Comparison of ENCODE assay signal across 8 cellular contexts in genomic region chr19:16285079-16285478, GRCh38. TPM values are rescaled to one million over a fixed set of nuclear protein-coding genes. Genes with fewer than 3 reads are reported as not detected.
DNase-seq lines count a peak whose midpoint lies in the region; ATAC-seq and TF ChIP-seq lines count a peak whose summit lies in the region.
"Not testable (repeated sequence)": the region's sequence is repeated elsewhere in the genome, so short reads cannot be mapped to it uniquely, and the experiment has no call there.

No MANE protein-coding gene starts in this region.

- not testable (repeated sequence) for ATAC-seq in right cardiac atrium; naive thymus-derived CD4-positive, alpha-beta T cell; thoracic aorta (ENCODE audit: insufficient number of reproducible peaks, low FRiP score, low read depth); aorta (ENCODE audit: low FRiP score)

- H3K9ac ChIP-seq in skeletal muscle tissue (ENCODE audit: low read depth in 1 of 3, low read length in 3 of 3) = not testable (repeated sequence)

- not testable (repeated sequence) for H3K36me3 Mint-ChIP-seq in activated naive CD8-positive, alpha-beta T cell; naive thymus-derived CD4-positive, alpha-beta T cell

- H3K9me3 Mint-ChIP-seq in activated naive CD8-positive, alpha-beta T cell (ENCODE audit: low read depth); naive thymus-derived CD4-positive, alpha-beta T cell: not testable (repeated sequence)

- CTCF ChIA-PET in HEK293 (lab: Yijun Ruan, JAX) = interaction anchor here (0.6 to 0.7 kb wide), 2 partner anchors 31 to 222 kb away, joined by 3 read pairs; no protein-coding TSS in a partner anchor
- CTCF ChIA-PET in naive thymus-derived CD4-positive, alpha-beta T cell (lab: Charles Lee) = not testable (repeated sequence)

- intact Hi-C loops in dorsolateral prefrontal cortex (cut with DNase I); naive thymus-derived CD4-positive, alpha-beta T cell (cut with micrococcal nuclease): not testable (repeated sequence)
- intact Hi-C loops in right cardiac atrium (cut with DNase I) = loop anchor here in 2 of 4 donors (5.0 kb wide), 1 partner anchor 37 kb away; the partner anchor contains the start of gene KLF2 (in 2 of the 2)
- intact Hi-C loops in aorta (cut with DNase I) = loop anchor here in 1 of 2 donors (5.0 kb wide), 1 partner anchor 843 kb away; no protein-coding TSS in a partner anchor

- 72% methylated on average over 3 of the region's 3 CpGs for WGBS in right cardiac atrium
- 87 to 88% methylated on average over 3 of the region's 3 CpGs for WGBS in aorta, 2 donors

- peak overlapping the region; percentile 18 for H3K4me3 Mint-ChIP-seq in activated naive CD8-positive, alpha-beta T cell
- peak overlapping the region in 6 of 10 donors; percentile 6 to 71 (median 40) for H3K4me3 Mint-ChIP-seq in naive thymus-derived CD4-positive, alpha-beta T cell

- POLR2A ChIA-PET in HEK293 (lab: Yijun Ruan, JAX) = not testable (repeated sequence)
- POLR2A ChIA-PET in naive thymus-derived CD4-positive, alpha-beta T cell (lab: Charles Lee) = interaction anchor here (1.0 to 3.0 kb wide), 5 partner anchors 43 to 98 kb away, joined by 3 to 19 read pairs (median 7); no protein-coding TSS in a partner anchor

- H3K27ac Mint-ChIP-seq in activated naive CD8-positive, alpha-beta T cell = not testable (repeated sequence)
- peak overlapping the region in 5 of 9 donors; percentile 14 to 98 (median 88) for H3K27ac Mint-ChIP-seq in naive thymus-derived CD4-positive, alpha-beta T cell

- not testable (repeated sequence) for H3K9me3 ChIP-seq in HEK293 (ENCODE audit: control insufficient read depth, insufficient read depth, low read depth, low read length); right cardiac atrium (ENCODE audit: control insufficient read depth, low read length); naive thymus-derived CD4-positive, alpha-beta T cell (ENCODE audit: control insufficient read depth in 2 of 3, low read length in 3 of 3); skeletal muscle tissue (ENCODE audit: control insufficient read depth in 3 of 3, low read length in 3 of 3); thoracic aorta; aorta (ENCODE audit: control insufficient read depth, low read length)

- TF ChIP-seq CTCF in HEK293 (tag by site-specific recombination; IDR thresholded peaks at IDR 0.05); dorsolateral prefrontal cortex (IDR thresholded peaks at IDR 0.05 in 54 of 56, conservative IDR thresholded peaks at IDR 0.05 in 2 of 56; ENCODE audit: low read depth in 1 of 56, partially characterized antibody in 56 of 56); thoracic aorta (IDR thresholded peaks at IDR 0.05): not testable (repeated sequence)

- not testable (repeated sequence) for H3K4me3 ChIP-seq in HEK293 (ENCODE audit: low read depth, low read length); dorsolateral prefrontal cortex; right cardiac atrium (ENCODE audit: low read length); naive thymus-derived CD4-positive, alpha-beta T cell (ENCODE audit: low read length); skeletal muscle tissue (ENCODE audit: low read length in 3 of 3); thoracic aorta; aorta (ENCODE audit: low read length in 2 of 2)

- H3K27me3 Mint-ChIP-seq in activated naive CD8-positive, alpha-beta T cell = not testable (repeated sequence)
- H3K27me3 Mint-ChIP-seq in naive thymus-derived CD4-positive, alpha-beta T cell = peaks cover 0 to 49% (median 0%) of the 10 kb centered on the region in 5 donors

- H3K4me1 Mint-ChIP-seq in activated naive CD8-positive, alpha-beta T cell (ENCODE audit: low read depth) = peaks cover 47% of the 10 kb centered on the region
- H3K4me1 Mint-ChIP-seq in naive thymus-derived CD4-positive, alpha-beta T cell = peaks cover 31 to 65% (median 50%) of the 10 kb centered on the region in 7 donors

- not testable (repeated sequence) for H3K27ac ChIP-seq in HEK293 (ENCODE audit: extremely low read depth, low read depth, low read length); naive thymus-derived CD4-positive, alpha-beta T cell (ENCODE audit: low read depth, low read length)
- H3K27ac ChIP-seq in dorsolateral prefrontal cortex (peak overlapping the region in 45 of 59 donors; percentile 60 to 98 (median 92)), right cardiac atrium (ENCODE audit: low read length) (peak overlapping the region; percentile 45), skeletal muscle tissue (ENCODE audit: low read depth, low read length) (peak overlapping the region; percentile 81), thoracic aorta (peak overlapping the region; percentile 95 to 99), aorta (ENCODE audit: low read depth in 1 of 2, low read length in 2 of 2) (peak overlapping the region; percentile 15 to 56)

- H3K36me3 ChIP-seq in HEK293 (ENCODE audit: control insufficient read depth in 2 of 2, insufficient read depth in 1 of 2, low read length in 2 of 2); naive thymus-derived CD4-positive, alpha-beta T cell (ENCODE audit: control insufficient read depth in 2 of 3, insufficient read depth in 3 of 3, low read length in 3 of 3); skeletal muscle tissue (ENCODE audit: control insufficient read depth in 3 of 3, insufficient read depth in 3 of 3, low read length in 3 of 3); thoracic aorta; aorta (ENCODE audit: control insufficient read depth in 1 of 2, insufficient read depth in 2 of 2, low read length in 1 of 2): not testable (repeated sequence)

- DNase-seq in dorsolateral prefrontal cortex; right cardiac atrium; naive thymus-derived CD4-positive, alpha-beta T cell; thoracic aorta (ENCODE audit: low spot score); aorta: not testable (repeated sequence)

- H3K27me3 ChIP-seq in dorsolateral prefrontal cortex = peaks cover 0 to 38% (median 0%) of the 10 kb centered on the region in 45 donors
- not testable (repeated sequence) for H3K27me3 ChIP-seq in right cardiac atrium (ENCODE audit: control insufficient read depth, insufficient read depth); naive thymus-derived CD4-positive, alpha-beta T cell (ENCODE audit: control insufficient read depth in 2 of 2, insufficient read depth in 2 of 2, low read length in 2 of 2); skeletal muscle tissue (ENCODE audit: control insufficient read depth in 3 of 3, insufficient read depth in 3 of 3, low read length in 3 of 3); thoracic aorta (replicated peaks; ENCODE audit: insufficient read depth); aorta (ENCODE audit: control insufficient read depth in 1 of 2, insufficient read depth in 2 of 2, low read length in 1 of 2)

- not testable (repeated sequence) for H3K4me1 ChIP-seq in HEK293 (ENCODE audit: control insufficient read depth, insufficient read depth, low read length); right cardiac atrium (ENCODE audit: control insufficient read depth, insufficient read depth, low read length); aorta (ENCODE audit: control insufficient read depth in 1 of 2, insufficient read depth in 2 of 2, low read length in 2 of 2)
- peaks cover 9 to 34% of the 10 kb centered on the region in 2 donors for H3K4me1 ChIP-seq in naive thymus-derived CD4-positive, alpha-beta T cell (ENCODE audit: control insufficient read depth in 2 of 2, insufficient read depth in 2 of 2, low read length in 2 of 2)
- H3K4me1 ChIP-seq in skeletal muscle tissue (ENCODE audit: control insufficient read depth in 3 of 3, insufficient read depth in 3 of 3, low read length in 3 of 3) (peaks cover 29 to 36% (median 35%) of the 10 kb centered on the region in 3 donors), thoracic aorta (ENCODE audit: control insufficient read depth in 1 of 2, low read depth in 2 of 2) (peaks cover 48 to 61% of the 10 kb centered on the region in 2 donors)

TF ChIP-seq in HEK293, 187 proteins besides CTCF, POLR2A, EP300 and RAD21:
- TF ChIP-seq EGR2 (tag by site-specific recombination; IDR thresholded peaks at IDR 0.05; ENCODE audit: low read depth) = peak; percentile 82
- peak; percentile 86 for TF ChIP-seq ZNF513 (tag by site-specific recombination; IDR thresholded peaks at IDR 0.05)
- peak; percentile 61 for TF ChIP-seq ZNF366 (tag by site-specific recombination; conservative IDR thresholded peaks at IDR 0.05)

RNA-seq across cellular contexts. Expression of gene KLF2, which starts 39.5 kb away (rescaled TPM):
- total RNA-seq in dorsolateral prefrontal cortex (10 to 100 TPM in 102 of 120 experiments, 1 to 10 TPM in 18; 5.2 to 50.8 (median 15.6) TPM), right cardiac atrium (10 to 100 TPM; 53.3 to 73.5 (median 68.1) TPM), skeletal muscle tissue (14.1 TPM), thoracic aorta (100 to 1,000 TPM in 1 of 2 donors, 10 to 100 TPM in 1; 34.9 to 146 TPM), aorta (100 to 1,000 TPM in 1 of 2 donors, 10 to 100 TPM in 1; 98.9 to 223 TPM)
- polyA plus RNA-seq in right cardiac atrium (30.9 TPM), aorta (10 to 100 TPM in 1 of 2 donors, 1 to 10 TPM in 1; 4.8 to 12.4 TPM)
- 100 to 1,000 TPM; 195 to 630 (median 466) TPM for total RNA-seq in naive thymus-derived CD4-positive, alpha-beta T cell
- polyA plus RNA-seq in naive thymus-derived CD4-positive, alpha-beta T cell = 100 to 1,000 TPM; 119 to 149 TPM
